ENCODE assay signal across 2 cellular contexts in genomic region chr21:37557261-37557950, GRCh38.
TF ChIP-seq lines count a peak whose summit lies in the region.

No MANE protein-coding gene starts in this region.

TF ChIP-seq in IMR-90, 13 proteins besides CTCF, POLR2A, EP300 and RAD21 (continued from another document):
- no peak for TF ChIP-seq ELK1 (IDR thresholded peaks at IDR 0.05; ENCODE audit: borderline replicate concordance, low read depth, low read length)
- no peak for TF ChIP-seq SMC3 (IDR thresholded peaks at IDR 0.05; ENCODE audit: low read depth, low read length)
- TF ChIP-seq FOS (IDR thresholded peaks at IDR 0.05; ENCODE audit: low read depth, low read length), result no peak
- no peak for TF ChIP-seq MAZ (IDR thresholded peaks at IDR 0.05; ENCODE audit: borderline replicate concordance, low read depth, low read length)
- no peak for TF ChIP-seq CHD1 (IDR thresholded peaks at IDR 0.05; ENCODE audit: low read depth, low read length)

TF ChIP-seq in SK-N-SH, 30 proteins besides CTCF, POLR2A, EP300 and RAD21 (continued from another document):
- TF ChIP-seq ZBTB33 (IDR thresholded peaks at IDR 0.05; ENCODE audit: borderline replicate concordance, low read depth) (no peak), TAF1 (IDR thresholded peaks at IDR 0.05; ENCODE audit: borderline replicate concordance, low read depth, low read length) (no peak), FOXM1 (IDR thresholded peaks at IDR 0.05; ENCODE audit: low read depth) (no peak), NRF1 (IDR thresholded peaks at IDR 0.05; ENCODE audit: low read depth, low read length) (no peak)
